In the genomic region with DNA sequence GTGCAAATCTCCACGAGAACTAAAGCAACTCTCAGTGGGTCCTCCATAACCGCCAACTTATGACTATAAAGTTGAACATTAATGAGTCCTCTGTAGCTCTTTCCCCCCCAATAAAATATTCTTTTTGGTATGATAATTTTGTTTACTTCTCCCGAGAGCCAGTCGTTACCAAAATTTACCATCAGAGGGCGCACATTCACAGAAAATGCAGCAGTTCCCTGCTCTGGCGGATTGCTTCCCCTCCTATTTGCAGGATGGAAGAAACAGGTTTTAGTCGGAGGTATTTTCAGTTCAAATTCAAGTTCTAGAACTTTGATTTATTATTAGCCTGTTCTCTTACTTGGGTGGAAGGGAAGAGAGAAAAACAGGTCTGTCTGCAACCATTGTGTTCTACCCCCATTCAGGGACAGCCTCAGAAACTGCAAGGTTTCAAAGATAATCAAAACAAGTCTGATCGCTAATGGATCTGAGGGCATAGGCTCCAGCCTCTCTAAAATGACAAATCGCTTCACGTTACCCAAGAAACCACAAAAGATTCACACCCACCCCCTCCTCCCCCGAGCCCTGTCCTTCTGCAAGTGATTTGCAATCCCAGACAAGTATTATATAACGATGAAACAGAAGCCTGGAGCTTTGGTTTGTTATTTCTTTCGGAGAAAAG, we compare ENCODE assay signal across 8 cellular contexts.
DNase-seq lines count a peak whose midpoint lies in the region; ATAC-seq and TF ChIP-seq lines count a peak whose summit lies in the region.

No MANE protein-coding gene starts in this region.

- no peaks in the 10 kb centered on the region for H3K36me3 Mint-ChIP-seq in endothelial cell (ENCODE audit: low read depth, unreplicated experiment)

- no peaks in the 10 kb centered on the region for H3K4me1 Mint-ChIP-seq in endothelial cell (ENCODE audit: unreplicated experiment)

- H3K9ac ChIP-seq in subcutaneous abdominal adipose tissue (ENCODE audit: low read length in 5 of 5), result no peak overlapping the region

- H3K9me3 ChIP-seq in muscle layer of duodenum (ENCODE audit: control insufficient read depth in 1 of 2, low read length in 2 of 2) (no peaks in the 10 kb centered on the region), subcutaneous abdominal adipose tissue (ENCODE audit: control insufficient read depth in 5 of 5, low read length in 5 of 5) (no peaks in the 10 kb centered on the region)

- H3K27ac Mint-ChIP-seq in endothelial cell (ENCODE audit: unreplicated experiment), result no peak overlapping the region

- H3K4me3 ChIP-seq in muscle layer of duodenum (ENCODE audit: low read depth in 1 of 2, low read length in 2 of 2) (peak overlapping the region; percentile 21 to 32), subcutaneous abdominal adipose tissue (ENCODE audit: low read depth in 1 of 5, low read length in 5 of 5) (peak overlapping the region in 3 of 5 donors; percentile 19 to 33 (median 25))

- H3K36me3 ChIP-seq in muscle layer of duodenum (ENCODE audit: control insufficient read depth in 1 of 2, insufficient read depth in 2 of 2, low read length in 2 of 2), result no peaks in the 10 kb centered on the region
- H3K36me3 ChIP-seq in subcutaneous abdominal adipose tissue (ENCODE audit: control insufficient read depth in 5 of 5, insufficient read depth in 5 of 5, low read length in 5 of 5), result no peaks in the 10 kb centered on the region

- peak; percentile 74 for ATAC-seq in HG02885 (IDR thresholded peaks at IDR 0.05; ENCODE audit: poor library complexity, unreplicated experiment)
- ATAC-seq in HG02610 (IDR thresholded peaks at IDR 0.05; ENCODE audit: unreplicated experiment), result no peak

- no peaks in the 10 kb centered on the region for H3K9me3 Mint-ChIP-seq in endothelial cell (ENCODE audit: unreplicated experiment)

- DNase-seq in DMS153 (lab: John Stamatoyannopoulos, UW), result peak; percentile 5
- DNase-seq in NCI-H774 (lab: John Stamatoyannopoulos, UW), result peak; percentile 35
- peak in 2 of 3 experiments; percentile 19 to 23 for DNase-seq in activated CD8-positive, alpha-beta memory T cell treated with anti-CD3 and anti-CD28 coated beads for 48 hours (ENCODE audit: low read depth in 2 of 3, low spot score in 2 of 3)
- peak; percentile 58 for DNase-seq in endothelial cell (ENCODE audit: low spot score)

- H3K27me3 Mint-ChIP-seq in endothelial cell (ENCODE audit: unreplicated experiment), result peaks cover 4% of the 10 kb centered on the region

- peaks cover 0 to 17% of the 10 kb centered on the region in 2 donors for H3K4me1 ChIP-seq in muscle layer of duodenum (ENCODE audit: control insufficient read depth in 1 of 2, insufficient read depth in 2 of 2, low read length in 2 of 2)
- peaks cover 0 to 11% (median 6%) of the 10 kb centered on the region in 5 donors for H3K4me1 ChIP-seq in subcutaneous abdominal adipose tissue (ENCODE audit: control insufficient read depth in 5 of 5, insufficient read depth in 5 of 5, low read length in 5 of 5)

- H3K27me3 ChIP-seq in muscle layer of duodenum (ENCODE audit: low read depth, low read length) (no peaks in the 10 kb centered on the region), subcutaneous abdominal adipose tissue (ENCODE audit: control insufficient read depth in 5 of 5, insufficient read depth in 4 of 5, low read length in 5 of 5) (peaks cover 2 to 32% (median 23%) of the 10 kb centered on the region in 5 donors)

- peak; percentile 79 for TF ChIP-seq CTCF in endothelial cell (IDR thresholded peaks at IDR 0.05; ENCODE audit: unreplicated experiment)

- H3K4me3 Mint-ChIP-seq in endothelial cell (ENCODE audit: unreplicated experiment), result no peak overlapping the region

- H3K27ac ChIP-seq in muscle layer of duodenum (ENCODE audit: low read length), result no peak overlapping the region
- peak overlapping the region; percentile 52 for H3K27ac ChIP-seq in subcutaneous abdominal adipose tissue (ENCODE audit: low read depth, low read length)

Comparison
In these comparisons a context has a peak if more than half of its experiments do, and no peak if none do; other contexts are left out.
1. DNase-seq: peak in every context shown above with its lines; median percentile 58 in endothelial cell; 35 in NCI-H774; 21 in activated CD8-positive, alpha-beta memory T cell treated with anti-CD3 and anti-CD28 coated beads for 48 hours; 5 in DMS153.